ENCODE assay signal across 10 cellular contexts in genomic region chr1:53685272-53686051, GRCh38. TPM values are rescaled to one million over a fixed set of nuclear protein-coding genes. Genes with fewer than 3 reads are reported as not detected.
DNase-seq lines count a peak whose midpoint lies in the region; ATAC-seq and TF ChIP-seq lines count a peak whose summit lies in the region.
"Had no signal": no experiment of that assay in that cellular context is flagged by ENCODE, and none has a peak within 500 bp of the region (broad histone marks: within the 10 kb centered on the region; RNA-seq: fewer than 3 reads in every experiment).

No MANE protein-coding gene starts in this region.

- intact Hi-C loops in ovary (cut with DNase I), result loop anchor here in 1 of 4 donors (10.0 kb wide), 1 partner anchor 201 kb away; no protein-coding TSS in a partner anchor

- H3K4me3 ChIP-seq in BLaER1 treated with 17β-estradiol and CSF1 and Interleukin-3, amounts not matched to agents 10 nM and 100 nM, result no peak overlapping the region
- H3K4me3 ChIP-seq in HUES6 (ENCODE audit: low read depth, low read length) (peak overlapping the region; percentile 30; the same call in 1 of the 2 replicates), ovary (no peak overlapping the region)

- WGBS in ovary, 3 donors, result 58 to 72% (median 62%) methylated on average over 28 of the region's 28 CpGs

- no peaks in the 10 kb centered on the region; a peak in 1 of 22 replicates for H3K27me3 ChIP-seq in BLaER1 treated with 17β-estradiol and CSF1 and Interleukin-3, amounts not matched to agents 10 nM and 100 nM
- H3K27me3 ChIP-seq in HUES6 (ENCODE audit: control insufficient read depth, insufficient read depth, low read length), result peaks cover 37% of the 10 kb centered on the region
- no peaks in the 10 kb centered on the region for H3K27me3 ChIP-seq in ovary

- TF ChIP-seq EP300 in ovary (IDR thresholded peaks at IDR 0.05), result no peak

- no peaks in the 10 kb centered on the region for H3K9me3 ChIP-seq in BLaER1 treated with 17β-estradiol and CSF1 and Interleukin-3, amounts not matched to agents 10 nM and 100 nM (replicated peaks in 1 of 11)
- no peaks in the 10 kb centered on the region for H3K9me3 ChIP-seq in HUES6 (ENCODE audit: control insufficient read depth, insufficient read depth, low read depth, low read length)
- H3K9me3 ChIP-seq in ovary, result no peaks in the 10 kb centered on the region

- DNase-seq in amniotic stem cell (lab: John Stamatoyannopoulos, UW), result peak; percentile 34
- peak; percentile 56 for DNase-seq in kidney glomerular epithelial cell (lab: John Stamatoyannopoulos, UW)
- no peak for DNase-seq in NOMO-1 treated with dmso at 0.1 percent for 144 hours (lab: John Stamatoyannopoulos, UW; ENCODE audit: unreplicated experiment)
- no peak for DNase-seq in occipital lobe (lab: John Stamatoyannopoulos, UW)
- DNase-seq in ovary, result no peak
- DNase-seq: DND-41, naive B cell had no signal

- ATAC-seq in GM19324 (IDR thresholded peaks at IDR 0.05; ENCODE audit: low FRiP score, unreplicated experiment), result no peak

- peaks cover 10 to 38% (median 32%) of the 10 kb centered on the region in 10 experiments for H3K4me1 ChIP-seq in BLaER1 treated with 17β-estradiol and CSF1 and Interleukin-3, amounts not matched to agents 10 nM and 100 nM
- H3K4me1 ChIP-seq in HUES6 (ENCODE audit: control insufficient read depth, insufficient read depth, low read length) (peaks cover 43% of the 10 kb centered on the region), ovary (ENCODE audit: insufficient read depth) (no peaks in the 10 kb centered on the region)

- TF ChIP-seq CTCF in ovary (IDR thresholded peaks at IDR 0.05), result no peak

- H4K20me1 ChIP-seq in BLaER1 treated with 17β-estradiol and CSF1 and Interleukin-3, amounts not matched to agents 10 nM and 100 nM, result peaks cover 0 to 7% (median 0%) of the 10 kb centered on the region in 11 experiments; a peak in 1 of 22 replicates

- H3K9ac ChIP-seq in BLaER1 treated with 17β-estradiol and CSF1 and Interleukin-3, amounts not matched to agents 10 nM and 100 nM, result peak overlapping the region in 3 of 11 experiments; percentile 10 to 24 (median 18); a peak in 2 of 22 replicates
- H3K9ac ChIP-seq in HUES6 (ENCODE audit: low read length), result peak overlapping the region; percentile 7

- H3K36me3 ChIP-seq in BLaER1 treated with 17β-estradiol and CSF1 and Interleukin-3, amounts not matched to agents 10 nM and 100 nM, result no peaks in the 10 kb centered on the region
- H3K36me3 ChIP-seq in HUES6 (ENCODE audit: control insufficient read depth, insufficient read depth, low read length) (no peaks in the 10 kb centered on the region), ovary (no peaks in the 10 kb centered on the region)

- no peak overlapping the region for H3K27ac ChIP-seq in BLaER1 treated with 17β-estradiol and CSF1 and Interleukin-3, amounts not matched to agents 10 nM and 100 nM
- H3K27ac ChIP-seq in HUES6 (ENCODE audit: low read depth, low read length) (no peak overlapping the region), ovary (no peak overlapping the region)

- no peak for TF ChIP-seq POLR2A in ovary (IDR thresholded peaks at IDR 0.05)

- peak overlapping the region in 9 of 11 experiments; percentile 5 to 68 (median 55); a peak in 17 of 22 replicates for H3K4me2 ChIP-seq in BLaER1 treated with 17β-estradiol and CSF1 and Interleukin-3, amounts not matched to agents 10 nM and 100 nM

RNA-seq across cellular contexts. Expression of gene GLIS1, which starts 53.5 kb away (rescaled TPM):
- total RNA-seq in occipital lobe (not detected), ovary (1 to 10 TPM in 2 of 7 donors, under 1 TPM in 5; 0.12 to 2.9 (median 0.57) TPM)
- polyA plus RNA-seq in ovary, result under 1 TPM in 1 of 2 donors, not detected in 1; 0.39 TPM

Comparison
In these comparisons a context has a peak if more than half of its experiments do, and no peak if none do; other contexts are left out.
1. DNase-seq: peak in amniotic stem cell (single experiment) and kidney glomerular epithelial cell (single experiment); none in NOMO-1 treated with dmso at 0.1 percent for 144 hours (single experiment), occipital lobe (single experiment) and ovary (0 of 5).